31 cellular contexts compared by ENCODE assay signal in genomic region chr10:21677551-21677950, GRCh38.
"Had no signal": no experiment of that assay in that cellular context is flagged by ENCODE, and none has a peak within 500 bp of the region (broad histone marks: within the 10 kb centered on the region; RNA-seq: fewer than 3 reads in every experiment).

No MANE protein-coding gene starts in this region.

- H3K9me3 ChIP-seq: ascending aorta had no signal

- DNase-seq: activated CD4-positive, alpha-beta memory T cell treated with anti-CD3 and anti-CD28 coated beads, Interleukin-2, amount 10 ng/mL, durations not matched to agents 7 days and 5 days; activated CD4-positive, alpha-beta T cell treated with anti-CD3 and anti-CD28 coated beads for 1 hour; activated CD4-positive, alpha-beta T cell treated with anti-CD3 and anti-CD28 coated beads for 36 hours; activated CD4-positive, alpha-beta T cell treated with anti-CD3 and anti-CD28 coated beads for 48 hours; activated CD4-positive, alpha-beta T cell treated with anti-CD3 and anti-CD28 coated beads, Interleukin-2, amount 10 ng/mL, durations not matched to agents 7 days and 5 days; activated CD4-positive, alpha-beta T cell treated with anti-CD3 and anti-CD28 coated beads, Interleukin-2, amount 50 U/mL, for 48 hours; activated CD4-positive, CD25-positive, alpha-beta regulatory T cell; activated CD8-positive, alpha-beta memory T cell treated with anti-CD3 and anti-CD28 coated beads for 24 hours; activated CD8-positive, alpha-beta memory T cell treated with anti-CD3 and anti-CD28 coated beads, Interleukin-2, amount 10 ng/mL, durations not matched to agents 7 days and 5 days; activated CD8-positive, alpha-beta memory T cell treated with anti-CD3 and anti-CD28 coated beads, Interleukin-2, amount 50 U/mL, for 48 hours; activated CD8-positive, alpha-beta T cell treated with anti-CD3 and anti-CD28 coated beads, Interleukin-2, amount 10 ng/mL, durations not matched to agents 7 days and 5 days; activated effector memory CD4-positive, alpha-beta T cell treated with Interleukin-2 at 50 U/mL for 16 hours; activated gamma-delta T cell; activated naive CD4-positive, alpha-beta T cell treated with anti-CD3 and anti-CD28 coated beads, Interleukin-2, amount 10 ng/mL, durations not matched to agents 7 days and 5 days; activated naive CD4-positive, alpha-beta T cell treated with Interleukin-2 at 50 U/mL for 16 hours; activated naive CD8-positive, alpha-beta T cell treated with anti-CD3 and anti-CD28 coated beads, Interleukin-2, amount 10 ng/mL, durations not matched to agents 7 days and 5 days; activated naive CD8-positive, alpha-beta T cell treated with anti-CD3 and anti-CD28 coated beads, Interleukin-2, amount 50 U/mL, for 24 hours; activated T-cell treated with anti-CD3 and anti-CD28 coated beads, Interleukin-2, amount 50 U/mL, for 24 hours; activated T-cell treated with anti-CD3 and anti-CD28 coated beads, Interleukin-2, amount 50 U/mL, for 48 hours; amygdala; anterior cingulate cortex; caudate nucleus; cerebellar nuclear complex; T-helper 2 cell; T-helper 9 cell; WERI-Rb-1 had no signal

- FAIRE-seq: bronchial epithelial cell had no signal

- H3K4me3 ChIP-seq: ascending aorta, cardiac muscle cell had no signal

- H3K36me3 ChIP-seq: ascending aorta, cardiac muscle cell, WERI-Rb-1 had no signal

- ATAC-seq: activated CD4-positive, alpha-beta T cell treated with anti-CD3 and anti-CD28 coated beads for 36 hours; activated CD4-positive, CD25-positive, alpha-beta regulatory T cell treated with anti-CD3 and anti-CD28 coated beads, Interleukin-2, amount 50 U/mL, for 24 hours; activated CD8-positive, alpha-beta memory T cell treated with anti-CD3 and anti-CD28 coated beads, Interleukin-2, amount 10 ng/mL, durations not matched to agents 7 days and 5 days; activated CD8-positive, alpha-beta T cell treated with anti-CD3 and anti-CD28 coated beads, Interleukin-2, amount 10 ng/mL, durations not matched to agents 7 days and 5 days; activated naive CD8-positive, alpha-beta T cell treated with anti-CD3 and anti-CD28 coated beads, Interleukin-2, amount 50 U/mL, for 24 hours; WTC11 had no signal

- H3K27ac ChIP-seq: ascending aorta, WERI-Rb-1 had no signal

- H3K4me1 ChIP-seq: ascending aorta had no signal

- H3K27me3 ChIP-seq: ascending aorta, cardiac muscle cell had no signal
